18 cellular contexts compared by ENCODE assay signal in genomic region chr3:122958290-122958689, GRCh38.
"Had no signal": no experiment of that assay in that cellular context is flagged by ENCODE, and none has a peak within 500 bp of the region (broad histone marks: within the 10 kb centered on the region; RNA-seq: fewer than 3 reads in every experiment).

No MANE protein-coding gene starts in this region.

- H3K4me3 Mint-ChIP-seq: activated CD4-positive, alpha-beta T cell treated with anti-CD3 and anti-CD28 coated beads, Interleukin-2, amount 10 ng/mL, durations not matched to agents 24 days and 14 days; activated CD8-positive, alpha-beta T cell treated with anti-CD3 and anti-CD28 coated beads, Interleukin-2, amount 10 ng/mL, durations not matched to agents 7 days and 5 days; activated naive CD4-positive, alpha-beta T cell treated with anti-CD3 and anti-CD28 coated beads, Interleukin-2, amount 10 ng/mL, durations not matched to agents 7 days and 5 days; activated naive CD8-positive, alpha-beta T cell treated with anti-CD3 and anti-CD28 coated beads, Interleukin-2, amount 50 U/mL, for 24 hours; activated T-cell treated with anti-CD3 and anti-CD28 coated beads, Interleukin-2, amount 50 U/mL, for 4 hours; neural crest cell; T-helper 2 cell treated with Interferon-gamma antibody and Interleukin-4, amounts not matched to agents 5 μg/mL and 100 μg/mL, for 36 hours had no signal

- H3K4me1 ChIP-seq: breast epithelium had no signal

- H3K4me1 Mint-ChIP-seq: activated CD4-positive, alpha-beta T cell treated with anti-CD3 and anti-CD28 coated beads, Interleukin-2, amount 10 ng/mL, durations not matched to agents 24 days and 14 days; activated naive CD4-positive, alpha-beta T cell treated with anti-CD3 and anti-CD28 coated beads, Interleukin-2, amount 10 ng/mL, durations not matched to agents 7 days and 5 days; activated naive CD8-positive, alpha-beta T cell treated with anti-CD3 and anti-CD28 coated beads, Interleukin-2, amount 50 U/mL, for 24 hours had no signal

- H3K27ac ChIP-seq: ovary had no signal

- H3K9me3 Mint-ChIP-seq: activated CD4-positive, alpha-beta T cell treated with anti-CD3 and anti-CD28 coated beads, Interleukin-2, amount 10 ng/mL, durations not matched to agents 24 days and 14 days; activated naive CD4-positive, alpha-beta T cell treated with anti-CD3 and anti-CD28 coated beads, Interleukin-2, amount 10 ng/mL, durations not matched to agents 7 days and 5 days; activated naive CD8-positive, alpha-beta T cell treated with anti-CD3 and anti-CD28 coated beads, Interleukin-2, amount 50 U/mL, for 24 hours; activated T-cell treated with anti-CD3 and anti-CD28 coated beads, Interleukin-2, amount 50 U/mL, for 4 hours; neural crest cell; T-helper 2 cell treated with Interferon-gamma antibody and Interleukin-4, amounts not matched to agents 5 μg/mL and 100 μg/mL, for 36 hours had no signal

- H3K36me3 ChIP-seq: breast epithelium, esophagus squamous epithelium, ovary, stomach had no signal

- H3K27me3 ChIP-seq: breast epithelium, ovary, stomach had no signal

- DNase-seq: activated CD4-positive, alpha-beta T cell treated with anti-CD3 and anti-CD28 coated beads, Interleukin-2, amount 10 ng/mL, durations not matched to agents 24 days and 14 days; activated CD4-positive, CD25-positive, alpha-beta regulatory T cell; activated CD8-positive, alpha-beta memory T cell treated with anti-CD3 and anti-CD28 coated beads, Interleukin-2, amount 50 U/mL, for 4 hours; activated CD8-positive, alpha-beta T cell treated with anti-CD3 and anti-CD28 coated beads, Interleukin-2, amount 10 ng/mL, durations not matched to agents 7 days and 5 days; activated naive CD4-positive, alpha-beta T cell treated with anti-CD3 and anti-CD28 coated beads, Interleukin-2, amount 10 ng/mL, durations not matched to agents 7 days and 5 days; activated naive CD8-positive, alpha-beta T cell treated with anti-CD3 and anti-CD28 coated beads, Interleukin-2, amount 50 U/mL, for 24 hours; activated T-cell treated with anti-CD3 and anti-CD28 coated beads, Interleukin-2, amount 50 U/mL, for 4 hours; anterior cingulate cortex; dermis blood vessel endothelial cell; effector memory CD4-positive, alpha-beta T cell; esophagus squamous epithelium; stimulated activated CD4-positive, alpha-beta T cell treated with anti-CD3 and anti-CD28 coated beads, Interleukin-4, amount 100 ng/mL, for 1 hour; stomach had no signal

- H3K27ac Mint-ChIP-seq: activated CD4-positive, alpha-beta T cell treated with anti-CD3 and anti-CD28 coated beads, Interleukin-2, amount 10 ng/mL, durations not matched to agents 24 days and 14 days; activated CD8-positive, alpha-beta T cell treated with anti-CD3 and anti-CD28 coated beads, Interleukin-2, amount 10 ng/mL, durations not matched to agents 7 days and 5 days; activated naive CD4-positive, alpha-beta T cell treated with anti-CD3 and anti-CD28 coated beads, Interleukin-2, amount 10 ng/mL, durations not matched to agents 7 days and 5 days; activated naive CD8-positive, alpha-beta T cell treated with anti-CD3 and anti-CD28 coated beads, Interleukin-2, amount 50 U/mL, for 24 hours; T-helper 2 cell treated with Interferon-gamma antibody and Interleukin-4, amounts not matched to agents 5 μg/mL and 100 μg/mL, for 36 hours had no signal

- H3K4me3 ChIP-seq: breast epithelium, esophagus squamous epithelium, ovary, smooth muscle cell, stomach had no signal

- ATAC-seq: activated CD8-positive, alpha-beta T cell treated with anti-CD3 and anti-CD28 coated beads, Interleukin-2, amount 10 ng/mL, durations not matched to agents 7 days and 5 days; activated naive CD8-positive, alpha-beta T cell treated with anti-CD3 and anti-CD28 coated beads, Interleukin-2, amount 50 U/mL, for 24 hours; activated T-cell treated with anti-CD3 and anti-CD28 coated beads, Interleukin-2, amount 50 U/mL, for 4 hours had no signal

- H3K36me3 Mint-ChIP-seq: activated naive CD4-positive, alpha-beta T cell treated with anti-CD3 and anti-CD28 coated beads, Interleukin-2, amount 10 ng/mL, durations not matched to agents 7 days and 5 days had no signal

- H3K9me3 ChIP-seq: breast epithelium, esophagus squamous epithelium, ovary, stomach had no signal
